15 cellular contexts compared by ENCODE assay signal in the genomic region with DNA sequence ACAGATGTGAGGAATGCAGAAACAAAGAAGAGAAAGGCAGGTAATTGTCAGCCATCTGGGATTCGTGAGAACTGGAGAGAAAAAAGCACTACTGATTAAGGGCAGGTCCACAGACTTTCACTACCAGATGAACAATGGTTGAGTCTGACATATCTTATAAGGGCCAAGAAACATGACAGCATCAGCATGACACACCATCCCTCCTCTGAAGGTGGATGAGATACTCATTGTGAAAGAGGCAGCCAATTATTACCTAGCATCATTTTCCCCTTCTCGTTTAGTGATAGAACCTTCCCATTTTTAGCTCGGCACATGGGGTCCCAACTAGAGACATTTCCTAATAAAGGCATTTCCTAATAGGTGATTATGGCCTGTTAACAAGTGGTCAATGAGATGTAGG. TPM values are rescaled to one million over a fixed set of nuclear protein-coding genes. Genes with fewer than 3 reads are reported as not detected.
DNase-seq lines count a peak whose midpoint lies in the region; ATAC-seq, FAIRE-seq and TF ChIP-seq lines count a peak whose summit lies in the region.
"Had no signal": no experiment of that assay in that cellular context is flagged by ENCODE, and none has a peak within 500 bp of the region (broad histone marks: within the 10 kb centered on the region; RNA-seq: fewer than 3 reads in every experiment).

No MANE protein-coding gene starts in this region.

- H3K4me1 Mint-ChIP-seq in activated T-cell treated with anti-CD3 and anti-CD28 coated beads, Interleukin-2, amount 50 U/mL, for 4 hours (ENCODE audit: low read depth) = no peaks in the 10 kb centered on the region
- H3K4me1 Mint-ChIP-seq: activated naive CD8-positive, alpha-beta T cell treated with anti-CD3 and anti-CD28 coated beads, Interleukin-2, amount 10 ng/mL, durations not matched to agents 7 days and 5 days; memory B cell; neural crest cell had no signal

- no peak for TF ChIP-seq CTCF in epithelial cell of esophagus (IDR thresholded peaks at IDR 0.05; ENCODE audit: insufficient read depth, low read depth, low read length, missing control alignments)

- DNase-seq in activated T-cell treated with anti-CD3 and anti-CD28 coated beads, Interleukin-2, amount 50 U/mL, for 4 hours = no peak
- DNase-seq in activated T-cell treated with anti-CD3 and anti-CD28 coated beads, Interleukin-2, amount 50 U/mL, for 48 hours = no peak
- DNase-seq in M059J (ENCODE audit: low read depth) (peak; percentile 74), epithelial cell of esophagus (ENCODE audit: low read depth) (peak; percentile 97), urothelium cell line (ENCODE audit: low spot score) (peak; percentile 10), SKM-1 (lab: John Stamatoyannopoulos, UW; ENCODE audit: unreplicated experiment) (no peak), NCI-H2107 treated with DMSO at 0.1 percent for 48 hours (lab: John Stamatoyannopoulos, UW; ENCODE audit: unreplicated experiment) (no peak)
- DNase-seq: 8988T; activated naive CD8-positive, alpha-beta T cell treated with anti-CD3 and anti-CD28 coated beads, Interleukin-2, amount 10 ng/mL, durations not matched to agents 7 days and 5 days; NCI-H2081 had no signal

- peak; percentile 58 to 62 for ATAC-seq in activated T-cell treated with anti-CD3 and anti-CD28 coated beads, Interleukin-2, amount 50 U/mL, for 4 hours
- ATAC-seq in HG03439 (IDR thresholded peaks at IDR 0.05; ENCODE audit: unreplicated experiment) = no peak
- ATAC-seq: sciatic nerve had no signal

- no peak overlapping the region for H3K4me3 ChIP-seq in epithelial cell of esophagus (ENCODE audit: low read length)

- no peak for FAIRE-seq in urothelium cell line (lab: Jason Lieb, UNC)
- FAIRE-seq: colon had no signal

- H3K36me3 Mint-ChIP-seq in activated T-cell treated with anti-CD3 and anti-CD28 coated beads, Interleukin-2, amount 50 U/mL, for 4 hours (ENCODE audit: insufficient read depth) = no peaks in the 10 kb centered on the region
- H3K36me3 Mint-ChIP-seq: activated naive CD8-positive, alpha-beta T cell treated with anti-CD3 and anti-CD28 coated beads, Interleukin-2, amount 10 ng/mL, durations not matched to agents 7 days and 5 days; memory B cell had no signal

- no peak overlapping the region for H3K4me3 Mint-ChIP-seq in activated T-cell treated with anti-CD3 and anti-CD28 coated beads, Interleukin-2, amount 50 U/mL, for 4 hours
- H3K4me3 Mint-ChIP-seq: activated naive CD8-positive, alpha-beta T cell treated with anti-CD3 and anti-CD28 coated beads, Interleukin-2, amount 10 ng/mL, durations not matched to agents 7 days and 5 days; memory B cell; neural crest cell had no signal

- H3K27me3 Mint-ChIP-seq in activated T-cell treated with anti-CD3 and anti-CD28 coated beads, Interleukin-2, amount 50 U/mL, for 4 hours (ENCODE audit: low read depth) = peaks cover 6% of the 10 kb centered on the region
- H3K27me3 Mint-ChIP-seq: activated naive CD8-positive, alpha-beta T cell treated with anti-CD3 and anti-CD28 coated beads, Interleukin-2, amount 10 ng/mL, durations not matched to agents 7 days and 5 days had no signal

- H3K9me3 Mint-ChIP-seq in activated T-cell treated with anti-CD3 and anti-CD28 coated beads, Interleukin-2, amount 50 U/mL, for 4 hours = no peaks in the 10 kb centered on the region
- H3K9me3 Mint-ChIP-seq: activated naive CD8-positive, alpha-beta T cell treated with anti-CD3 and anti-CD28 coated beads, Interleukin-2, amount 10 ng/mL, durations not matched to agents 7 days and 5 days; memory B cell had no signal

RNA-seq across cellular contexts. Expression of a gene that starts 19.2 kb away (rescaled TPM):
- 1 to 10 TPM in 2 of 3 donors, under 1 TPM in 1; 0.92 to 1.3 (median 1.1) TPM for total RNA-seq in activated T-cell treated with anti-CD3 and anti-CD28 coated beads, Interleukin-2, amount 50 U/mL, for 4 hours
- 131 and 199 TPM in 2 replicates for total RNA-seq in M059J (2014; rRNA removed; shearing (Covaris generic))
- total RNA-seq: activated naive CD8-positive, alpha-beta T cell treated with anti-CD3 and anti-CD28 coated beads, Interleukin-2, amount 10 ng/mL, durations not matched to agents 7 days and 5 days had no signal

Comparison
In these comparisons a context has a peak if more than half of its experiments do, and no peak if none do; other contexts are left out.
1. DNase-seq: peak in M059J (single experiment), epithelial cell of esophagus (single experiment) and urothelium cell line (single experiment); none in activated T-cell treated with anti-CD3 and anti-CD28 coated beads, Interleukin-2, amount 50 U/mL, for 4 hours (single experiment), activated T-cell treated with anti-CD3 and anti-CD28 coated beads, Interleukin-2, amount 50 U/mL, for 48 hours (0 of 2), SKM-1 (single experiment) and NCI-H2107 treated with DMSO at 0.1 percent for 48 hours (single experiment).
2. RNA of a gene that starts 19.2 kb away (total RNA-seq): 131 to 199 TPM in M059J; 0.92 to 1.3 TPM in activated T-cell treated with anti-CD3 and anti-CD28 coated beads, Interleukin-2, amount 50 U/mL, for 4 hours; every median in the first group is over 10 times any median in the second.